Comparison of ENCODE assay signal across 1 cellular context in genomic region chr17:1170739-1171138, GRCh38.
TF ChIP-seq lines count a peak whose summit lies in the region.

No MANE protein-coding gene starts in this region.

TF ChIP-seq in H1, 55 proteins besides CTCF, POLR2A, EP300 and RAD21:
- TF ChIP-seq ZNF274 (IDR thresholded peaks at IDR 0.05; ENCODE audit: borderline replicate concordance, extremely low read depth, low read length): no peak
- no peak for TF ChIP-seq RFX5 (IDR thresholded peaks at IDR 0.05; ENCODE audit: borderline replicate concordance, low read depth, low read length)
- no peak for TF ChIP-seq POLR2AphosphoS5 (IDR thresholded peaks at IDR 0.05; ENCODE audit: low read depth, low read length)
- no peak for TF ChIP-seq GABPA (IDR thresholded peaks at IDR 0.05; ENCODE audit: borderline replicate concordance, insufficient read depth, low read length)
- TF ChIP-seq, protein P1, sequence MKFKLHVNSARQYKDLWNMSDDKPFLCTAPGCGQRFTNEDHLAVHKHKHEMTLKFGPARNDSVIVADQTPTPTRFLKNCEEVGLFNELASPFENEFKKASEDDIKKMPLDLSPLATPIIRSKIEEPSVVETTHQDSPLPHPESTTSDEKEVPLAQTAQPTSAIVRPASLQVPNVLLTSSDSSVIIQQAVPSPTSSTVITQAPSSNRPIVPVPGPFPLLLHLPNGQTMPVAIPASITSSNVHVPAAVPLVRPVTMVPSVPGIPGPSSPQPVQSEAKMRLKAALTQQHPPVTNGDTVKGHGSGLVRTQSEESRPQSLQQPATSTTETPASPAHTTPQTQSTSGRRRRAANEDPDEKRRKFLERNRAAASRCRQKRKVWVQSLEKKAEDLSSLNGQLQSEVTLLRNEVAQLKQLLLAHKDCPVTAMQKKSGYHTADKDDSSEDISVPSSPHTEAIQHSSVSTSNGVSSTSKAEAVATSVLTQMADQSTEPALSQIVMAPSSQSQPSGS (IDR thresholded peaks at IDR 0.05; ENCODE audit: low read length): no peak
- no peak for TF ChIP-seq EZH2 (IDR thresholded peaks at IDR 0.05; ENCODE audit: low read depth, low read length, severe bottlenecking)
- TF ChIP-seq SP1 (IDR thresholded peaks at IDR 0.05; ENCODE audit: low read depth, low read length): no peak
- TF ChIP-seq ATF3 (IDR thresholded peaks at IDR 0.05; ENCODE audit: insufficient read depth, low read depth, low read length): no peak
- no peak for TF ChIP-seq SRF (IDR thresholded peaks at IDR 0.05; ENCODE audit: low read depth, low read length)
TF ChIP-seq in H1: peak in this region for 0.
